Comparison of ENCODE assay signal across 18 cellular contexts in genomic region chr1:204255225-204255624, GRCh38. TPM values are rescaled to one million over a fixed set of nuclear protein-coding genes. Genes with fewer than 3 reads are reported as not detected.
DNase-seq lines count a peak whose midpoint lies in the region; ATAC-seq and TF ChIP-seq lines count a peak whose summit lies in the region.
"Had no signal": no experiment of that assay in that cellular context is flagged by ENCODE, and none has a peak within 500 bp of the region (broad histone marks: within the 10 kb centered on the region; RNA-seq: fewer than 3 reads in every experiment).

No MANE protein-coding gene starts in this region.

- H2BK15ac ChIP-seq in mesendoderm (replicated peaks; ENCODE audit: low read depth) = no peak overlapping the region

- H3K4me2 ChIP-seq in GM23338 (peak overlapping the region; percentile 59), mesendoderm (ENCODE audit: low read length) (no peak overlapping the region)
- H3K4me2 ChIP-seq: KMS-11 had no signal

- no peak overlapping the region for H4K5ac ChIP-seq in mesendoderm (ENCODE audit: low read length)

- no peak overlapping the region for H3K4ac ChIP-seq in mesendoderm (ENCODE audit: low read depth, low read length)

- DNase-seq in GM23338 (ENCODE audit: low spot score) (peak; percentile 80), NCI-H187 treated with DMSO at 0.1 percent for 48 hours (lab: John Stamatoyannopoulos, UW) (peak; percentile 82), WTC11 (ENCODE audit: low spot score) (peak; percentile 63), mesendoderm (peak; percentile 60), uterus (no peak), AML-193 (lab: John Stamatoyannopoulos, UW) (no peak)
- DNase-seq: activated CD8-positive, alpha-beta T cell treated with anti-CD3 and anti-CD28 coated beads, Interleukin-2, amount 10 ng/mL, durations not matched to agents 7 days and 5 days; activated effector memory CD4-positive, alpha-beta T cell treated with Interleukin-2 at 50 U/mL for 16 hours; brain microvascular endothelial cell; CD4-positive, CD25-positive, alpha-beta regulatory T cell; lower lobe of right lung; NCI-H446 treated with DMSO at 0.1 percent for 48 hours; small intestine had no signal

- H4K8ac ChIP-seq in mesendoderm (ENCODE audit: low read depth, low read length) = no peak overlapping the region

- no peaks in the 10 kb centered on the region for H4K20me1 ChIP-seq in GM23338 (replicated peaks; ENCODE audit: insufficient read depth)

- WGBS in mesendoderm (ENCODE audit: extremely low coverage, insufficient coverage, low lambda C conversion rate) = no CpG with 5 or more reads among the region's 5 CpGs

- H3K4me3 ChIP-seq in GM23338 (peak overlapping the region; percentile 33), mesendoderm (ENCODE audit: low read length) (no peak overlapping the region), uterus (no peak overlapping the region)
- H3K4me3 ChIP-seq: lower lobe of right lung had no signal

- H3K4me1 Mint-ChIP-seq in GM23338 (peaks cover 60% of the 10 kb centered on the region), WTC11 (peaks cover 55% of the 10 kb centered on the region)
- H3K4me1 Mint-ChIP-seq: CD4-positive, CD25-positive, alpha-beta regulatory T cell had no signal

- H2AFZ ChIP-seq in GM23338 = no peak overlapping the region

- H3K27ac ChIP-seq in GM23338 (ENCODE audit: low read depth) = peak overlapping the region; percentile 71
- H3K27ac ChIP-seq in mesendoderm (ENCODE audit: low read depth, low read length) = no peak overlapping the region
- H3K27ac ChIP-seq in uterus = no peak overlapping the region
- H3K27ac ChIP-seq: brain microvascular endothelial cell, KMS-11, lower lobe of right lung had no signal

- no peak for TF ChIP-seq POLR2A in uterus (IDR thresholded peaks at IDR 0.05)

- intact Hi-C loops in uterus (cut with DNase I; ENCODE audit: low total_unique reads) = loop anchor here (5.0 kb wide), 1 partner anchor 107 kb away; no protein-coding TSS in a partner anchor

- H3K9me3 Mint-ChIP-seq in GM23338 (no peaks in the 10 kb centered on the region), WTC11 (no peaks in the 10 kb centered on the region)

- peak overlapping the region; percentile 88 for H3K27ac Mint-ChIP-seq in GM23338
- H3K27ac Mint-ChIP-seq in WTC11 = peak overlapping the region; percentile 96
- H3K27ac Mint-ChIP-seq: activated CD8-positive, alpha-beta T cell treated with anti-CD3 and anti-CD28 coated beads, Interleukin-2, amount 10 ng/mL, durations not matched to agents 7 days and 5 days; CD4-positive, CD25-positive, alpha-beta regulatory T cell had no signal

- H3K27me3 Mint-ChIP-seq in GM23338 (ENCODE audit: insufficient read depth, low read depth, poor library complexity) (peaks cover 15% of the 10 kb centered on the region), WTC11 (ENCODE audit: low read depth) (no peaks in the 10 kb centered on the region)

- no peaks in the 10 kb centered on the region for H3K79me1 ChIP-seq in mesendoderm (ENCODE audit: low read length)

- H3K36me3 Mint-ChIP-seq in GM23338 (ENCODE audit: low read depth) = peaks cover 18% of the 10 kb centered on the region; the same call in 2 of the 3 replicates
- H3K36me3 Mint-ChIP-seq in WTC11 = no peaks in the 10 kb centered on the region; the same call in 1 of the 2 replicates
- H3K36me3 Mint-ChIP-seq: CD4-positive, CD25-positive, alpha-beta regulatory T cell had no signal

- H3K79me2 ChIP-seq in GM23338 (replicated peaks; ENCODE audit: insufficient read depth) = no peaks in the 10 kb centered on the region
- H3K79me2 ChIP-seq in mesendoderm (ENCODE audit: control insufficient read depth, insufficient read depth, low read length) = no peaks in the 10 kb centered on the region

- no peaks in the 10 kb centered on the region for H3K9me3 ChIP-seq in uterus
- H3K9me3 ChIP-seq: lower lobe of right lung had no signal

- no peaks in the 10 kb centered on the region for H3K27me3 ChIP-seq in GM23338 (ENCODE audit: insufficient read depth)
- H3K27me3 ChIP-seq in mesendoderm (ENCODE audit: insufficient read depth, low read length, poor library complexity) = no peaks in the 10 kb centered on the region
- no peaks in the 10 kb centered on the region for H3K27me3 ChIP-seq in uterus
- H3K27me3 ChIP-seq: brain microvascular endothelial cell had no signal

- H3K18ac ChIP-seq in mesendoderm (ENCODE audit: low read length) = no peak overlapping the region

- H3K4me1 ChIP-seq in GM23338 (ENCODE audit: insufficient read depth) (peaks cover 33% of the 10 kb centered on the region), mesendoderm (ENCODE audit: control insufficient read depth, low read depth, low read length) (peaks cover 5% of the 10 kb centered on the region), uterus (no peaks in the 10 kb centered on the region)

- H3K36me3 ChIP-seq in GM23338 (ENCODE audit: insufficient read depth) (no peaks in the 10 kb centered on the region), mesendoderm (ENCODE audit: control insufficient read depth, insufficient read depth, low read length) (no peaks in the 10 kb centered on the region), uterus (no peaks in the 10 kb centered on the region)
- H3K36me3 ChIP-seq: brain microvascular endothelial cell, lower lobe of right lung had no signal

- ATAC-seq in GM23338 (peak; percentile 53), WTC11 (peak; percentile 52), HG02610 (IDR thresholded peaks at IDR 0.05; ENCODE audit: unreplicated experiment) (no peak), HG02840 (IDR thresholded peaks at IDR 0.05; ENCODE audit: low FRiP score, unreplicated experiment) (no peak)
- ATAC-seq: activated CD8-positive, alpha-beta T cell treated with anti-CD3 and anti-CD28 coated beads, Interleukin-2, amount 10 ng/mL, durations not matched to agents 7 days and 5 days; lower lobe of right lung had no signal

- POLR2A ChIA-PET in WTC11 (lab: Charles Lee) = interaction anchor here (1.0 kb wide), 1 partner anchor 396 kb away, joined by 9 read pairs; no protein-coding TSS in a partner anchor

- H3K4me3 Mint-ChIP-seq in GM23338 = peak overlapping the region; percentile 49
- H3K4me3 Mint-ChIP-seq in WTC11 = peak overlapping the region; percentile 43
- H3K4me3 Mint-ChIP-seq: activated CD8-positive, alpha-beta T cell treated with anti-CD3 and anti-CD28 coated beads, Interleukin-2, amount 10 ng/mL, durations not matched to agents 7 days and 5 days; CD4-positive, CD25-positive, alpha-beta regulatory T cell had no signal

- H2BK120ac ChIP-seq in mesendoderm (ENCODE audit: low read depth, low read length) = no peak overlapping the region

- H3K9ac ChIP-seq in mesendoderm (ENCODE audit: low read length) = no peak overlapping the region
- H3K9ac ChIP-seq: KMS-11 had no signal

- peaks cover 5% of the 10 kb centered on the region; the same call in 1 of the 2 replicates for H3F3A ChIP-seq in GM23338 (replicated peaks; ENCODE audit: low read depth)

- CTCF ChIA-PET in WTC11 (lab: Charles Lee) = interaction anchor here (0.6 to 7.7 kb wide), 26 partner anchors 12 to 190 kb away, joined by 3 to 97 read pairs (median 4); partner anchors contain the start of genes GOLT1A and PLEKHA6

- no peak overlapping the region for H2BK5ac ChIP-seq in mesendoderm (ENCODE audit: low read length)

- H3K23ac ChIP-seq in mesendoderm (ENCODE audit: low read length) = no peak overlapping the region

- TF ChIP-seq CTCF in GM23338 (conservative IDR thresholded peaks at IDR 0.05; ENCODE audit: low read depth in 2 of 2) = no peak
- TF ChIP-seq CTCF in WTC11 (IDR thresholded peaks at IDR 0.05) = no peak
- TF ChIP-seq CTCF in uterus (IDR thresholded peaks at IDR 0.05) = no peak

- no peak overlapping the region for H3K56ac ChIP-seq in mesendoderm (ENCODE audit: low read length)

- H2AK5ac ChIP-seq in mesendoderm (ENCODE audit: low read length) = no peak overlapping the region

- no peaks in the 10 kb centered on the region for H3K9me2 ChIP-seq in GM23338 (ENCODE audit: insufficient read depth)

TF ChIP-seq in GM23338, 12 proteins besides CTCF, POLR2A, EP300 and RAD21:
- TF ChIP-seq EZH2phosphoT487 (IDR thresholded peaks at IDR 0.05; ENCODE audit: unreplicated experiment) (no peak), NANOG (IDR thresholded peaks at IDR 0.05; ENCODE audit: borderline replicate concordance) (0 out of 2 replicates have a peak, but pooled peaks have one; percentile 16), CREB1 (CRISPR knock-in tag; IDR thresholded peaks at IDR 0.05; ENCODE audit: low read depth) (no peak), STAT1 (IDR thresholded peaks at IDR 0.05; ENCODE audit: unreplicated experiment) (no peak), EZH2 (IDR thresholded peaks at IDR 0.05; ENCODE audit: low read depth, unreplicated experiment) (no peak)

TF ChIP-seq in WTC11, 78 proteins besides CTCF, POLR2A, EP300 and RAD21 (continues in another document):
- TF ChIP-seq RELA (CRISPR knock-in tag; IDR thresholded peaks at IDR 0.05; ENCODE audit: borderline replicate concordance) (no peak), ZNF263 (CRISPR knock-in tag; IDR thresholded peaks at IDR 0.05; ENCODE audit: low read depth) (0 out of 2 replicates have a peak, but pooled peaks have one; percentile 19), SP1 (CRISPR knock-in tag; conservative IDR thresholded peaks at IDR 0.05) (no peak), MAX (CRISPR knock-in tag; IDR thresholded peaks at IDR 0.05) (no peak), IRF2 (CRISPR knock-in tag; IDR thresholded peaks at IDR 0.05; ENCODE audit: borderline replicate concordance, low read depth) (no peak)

RNA-seq across cellular contexts. Expression of gene GOLT1A, which starts 41.4 kb away (rescaled TPM):
- 3.0 and 7.0 TPM in 2 replicates for total RNA-seq in GM23338 (2014; rRNA removed; shearing (Covaris generic))
- polyA plus RNA-seq in GM23338 (2016; fragmentation: Nextera tagmentation; extraction: Ambion mirVana) = 7.2 and 10.7 TPM in 2 replicates
- total RNA-seq in WTC11 (2021) (6.5 to 6.7 TPM (median 6.6 TPM) in 3 replicates), uterus (under 1 TPM in 1 of 4 donors, not detected in 3; 0.52 TPM)
- 2.3 TPM for polyA plus RNA-seq in mesendoderm (2013, experiment 1 of 2)
- polyA plus RNA-seq in mesendoderm (2013, experiment 2 of 2) = 2.9 TPM
- total RNA-seq: activated CD8-positive, alpha-beta T cell treated with anti-CD3 and anti-CD28 coated beads, Interleukin-2, amount 10 ng/mL, durations not matched to agents 7 days and 5 days; CD4-positive, CD25-positive, alpha-beta regulatory T cell; glomerular endothelial cell had no signal
- polyA plus RNA-seq: CD4-positive, CD25-positive, alpha-beta regulatory T cell had no signal

RNA-seq across cellular contexts. Expression of gene KISS1, which starts 58.9 kb away (rescaled TPM):
- total RNA-seq in GM23338 (2014; rRNA removed; shearing (Covaris generic)) = 0.70 TPM in 1 of 2 replicates, not detected in the other
- polyA plus RNA-seq in GM23338 (2016; fragmentation: Nextera tagmentation; extraction: Ambion mirVana) = not detected in 2 replicates
- 0.35 to 1.2 TPM (median 0.66 TPM) in 3 replicates for total RNA-seq in WTC11 (2021)
- 0.13 TPM for polyA plus RNA-seq in mesendoderm (2013, experiment 1 of 2)
- not detected for polyA plus RNA-seq in mesendoderm (2013, experiment 2 of 2)
- not detected for total RNA-seq in uterus
- total RNA-seq: activated CD8-positive, alpha-beta T cell treated with anti-CD3 and anti-CD28 coated beads, Interleukin-2, amount 10 ng/mL, durations not matched to agents 7 days and 5 days; glomerular endothelial cell; lower lobe of right lung; temporal lobe had no signal
- polyA plus RNA-seq: CD4-positive, CD25-positive, alpha-beta regulatory T cell had no signal

Comparison
In these comparisons a context has a peak if more than half of its experiments do, and no peak if none do; other contexts are left out.
1. ATAC-seq: peak in GM23338 (single experiment) and WTC11 (single experiment); none in HG02610 (single experiment) and HG02840 (single experiment).
2. DNase-seq: peak in GM23338 (single experiment), NCI-H187 treated with DMSO at 0.1 percent for 48 hours (single experiment), WTC11 (single experiment) and mesendoderm (single experiment); none in uterus (0 of 2) and AML-193 (0 of 2).